Comparison of ENCODE assay signal across 14 cellular contexts in genomic region chr1:39980555-39981313, GRCh38. TPM values are rescaled to one million over a fixed set of nuclear protein-coding genes. Genes with fewer than 3 reads are reported as not detected.
DNase-seq lines count a peak whose midpoint lies in the region; ATAC-seq and TF ChIP-seq lines count a peak whose summit lies in the region.
"Had no signal": no experiment of that assay in that cellular context is flagged by ENCODE, and none has a peak within 500 bp of the region (broad histone marks: within the 10 kb centered on the region; RNA-seq: fewer than 3 reads in every experiment).

No MANE protein-coding gene starts in this region.

- no peaks in the 10 kb centered on the region for H3K9me3 Mint-ChIP-seq in neural progenitor cell

- no peak for TF ChIP-seq POLR2A in testis (IDR thresholded peaks at IDR 0.05)

- H4K20me1 ChIP-seq in GM23248 (ENCODE audit: insufficient read depth) (no peaks in the 10 kb centered on the region), neural progenitor cell (ENCODE audit: low read depth) (no peaks in the 10 kb centered on the region)

- H3F3A ChIP-seq in GM23248 (ENCODE audit: insufficient read depth) (peaks cover 3% of the 10 kb centered on the region; the same call in 1 of the 2 replicates), neural progenitor cell (ENCODE audit: low read depth) (peaks cover 10% of the 10 kb centered on the region)

- H3K4me2 ChIP-seq in GM23248 (ENCODE audit: unreplicated experiment) (no peak overlapping the region), neural progenitor cell (no peak overlapping the region)

- in situ Hi-C loops in GM23248 (cut with MboI): no loop called here

- TF ChIP-seq CTCF in neural progenitor cell (IDR thresholded peaks at IDR 0.05) (no peak), testis (IDR thresholded peaks at IDR 0.05) (no peak)

- no peaks in the 10 kb centered on the region for H3K27me3 Mint-ChIP-seq in neural progenitor cell (ENCODE audit: insufficient read depth, low read depth)

- no peaks in the 10 kb centered on the region for H3K36me3 ChIP-seq in GM23248 (ENCODE audit: low read depth)
- H3K36me3 ChIP-seq in duodenal mucosa (ENCODE audit: control insufficient read depth in 1 of 2, insufficient read depth in 2 of 2, low read length in 2 of 2): no peaks in the 10 kb centered on the region
- no peaks in the 10 kb centered on the region for H3K36me3 ChIP-seq in neural progenitor cell
- H3K36me3 ChIP-seq in testis (ENCODE audit: low read depth, missing control alignments): no peaks in the 10 kb centered on the region
- H3K36me3 ChIP-seq: uterus had no signal

- peak overlapping the region; percentile 63; the same call in 1 of the 2 replicates for H2AFZ ChIP-seq in GM23248
- H2AFZ ChIP-seq in neural progenitor cell (replicated peaks): no peak overlapping the region

- H3K9me3 ChIP-seq in GM23248 (ENCODE audit: low read depth): no peaks in the 10 kb centered on the region
- no peaks in the 10 kb centered on the region for H3K9me3 ChIP-seq in duodenal mucosa (ENCODE audit: control insufficient read depth in 1 of 2, low read length in 2 of 2)
- no peaks in the 10 kb centered on the region for H3K9me3 ChIP-seq in neural progenitor cell (ENCODE audit: low read depth)
- H3K9me3 ChIP-seq in testis: no peaks in the 10 kb centered on the region
- H3K9me3 ChIP-seq: uterus had no signal

- H3K27ac ChIP-seq in GM23248 (no peak overlapping the region), duodenal mucosa (ENCODE audit: low read depth, low read length) (peak overlapping the region; percentile 45), neural progenitor cell (peak overlapping the region; percentile 54), testis (no peak overlapping the region)
- H3K27ac ChIP-seq: uterus had no signal

- H3K4me1 ChIP-seq in GM23248 (ENCODE audit: insufficient read depth): peaks cover 18% of the 10 kb centered on the region
- H3K4me1 ChIP-seq in duodenal mucosa (ENCODE audit: control insufficient read depth in 1 of 2, insufficient read depth in 2 of 2, low read length in 2 of 2): peaks cover 10 to 17% of the 10 kb centered on the region in 2 donors
- H3K4me1 ChIP-seq in neural progenitor cell: peaks cover 16% of the 10 kb centered on the region
- H3K4me1 ChIP-seq in testis: no peaks in the 10 kb centered on the region
- H3K4me1 ChIP-seq: uterus had no signal

- peaks cover 15% of the 10 kb centered on the region for H3K4me1 Mint-ChIP-seq in neural progenitor cell

- no peak overlapping the region for H3K4me3 Mint-ChIP-seq in neural progenitor cell

- H3K9ac ChIP-seq in GM23248: no peak overlapping the region
- peak overlapping the region in 1 of 2 donors; percentile 18 for H3K9ac ChIP-seq in duodenal mucosa (ENCODE audit: low read depth in 1 of 2, low read length in 2 of 2)
- no peak overlapping the region for H3K9ac ChIP-seq in neural progenitor cell

- intact Hi-C loops in posterior cingulate gyrus (cut with DNase I): no loop called here
- intact Hi-C loops in testis (cut with DNase I; ENCODE audit: low total_unique reads): no loop called here

- H3K27ac Mint-ChIP-seq in neural progenitor cell: no peak overlapping the region

- H3K4me3 ChIP-seq in GM23248 (no peak overlapping the region), duodenal mucosa (ENCODE audit: low read depth in 1 of 2, low read length in 2 of 2) (peak overlapping the region in 1 of 2 donors; percentile 28), neural progenitor cell (no peak overlapping the region), testis (no peak overlapping the region)
- H3K4me3 ChIP-seq: uterus had no signal

- 94 to 95% methylated on average over 6 of the region's 6 CpGs for WGBS in GM23248 (ENCODE audit: low coverage in 1 of 2, low lambda C conversion rate in 2 of 2, missing lambda C conversion rate in 2 of 2), 2 experiments
- 85 to 88% methylated on average over 6 of the region's 6 CpGs for WGBS in testis, 2 donors

- DNase-seq in GM23248: no peak
- peak; percentile 22 for DNase-seq in NOMO-1 treated with DMSO at 0.1 percent for 48 hours (lab: John Stamatoyannopoulos, UW; ENCODE audit: unreplicated experiment)
- no peak for DNase-seq in neural progenitor cell (ENCODE audit: low spot score)
- no peak for DNase-seq in posterior cingulate gyrus
- no peak for DNase-seq in testis
- no peak for DNase-seq in middle frontal gyrus (ENCODE audit: extremely low spot score, low spot score)
- DNase-seq: AML-193, DMS53, NCI-H2171 treated with DMSO at 0.1 percent for 48 hours, SW 1271, uterus had no signal

- no peak for ATAC-seq in GM21515 (IDR thresholded peaks at IDR 0.05; ENCODE audit: unreplicated experiment)
- ATAC-seq: activated CD4-positive, CD25-positive, alpha-beta regulatory T cell treated with anti-CD3 and anti-CD28 coated beads, Interleukin-2, amount 50 U/mL, for 24 hours had no signal

- H3K9me2 ChIP-seq in GM23248 (ENCODE audit: insufficient read depth): no peaks in the 10 kb centered on the region

- H3K79me2 ChIP-seq in GM23248 (ENCODE audit: insufficient read depth) (no peaks in the 10 kb centered on the region), neural progenitor cell (ENCODE audit: low read depth) (no peaks in the 10 kb centered on the region)

- H3K36me3 Mint-ChIP-seq in neural progenitor cell: no peaks in the 10 kb centered on the region

- no peaks in the 10 kb centered on the region for H3K27me3 ChIP-seq in GM23248 (replicated peaks; ENCODE audit: insufficient read depth)
- no peaks in the 10 kb centered on the region for H3K27me3 ChIP-seq in duodenal mucosa (ENCODE audit: control insufficient read depth in 1 of 2, insufficient read depth in 2 of 2, low read length in 2 of 2)
- H3K27me3 ChIP-seq in neural progenitor cell: no peaks in the 10 kb centered on the region
- no peaks in the 10 kb centered on the region for H3K27me3 ChIP-seq in testis
- H3K27me3 ChIP-seq: uterus had no signal

RNA-seq across cellular contexts. Expression of gene MFSD2A, which starts 25.8 kb away (rescaled TPM):
- total RNA-seq in GM23248 (2014; rRNA removed; shearing (Covaris generic)): 4.6 and 9.4 TPM in 2 replicates
- polyA plus RNA-seq in GM23248 (2016; fragmentation: Nextera tagmentation; extraction: Ambion mirVana) (4.2 and 5.4 TPM in 2 replicates), testis (ENCODE audit: insufficient read depth, low read depth, low replicate concordance) (122 TPM)
- total RNA-seq in neural progenitor cell (ENCODE audit: low replicate concordance) (0.90 and 1.4 TPM in 2 replicates), testis (100 to 1,000 TPM; 185 to 201 TPM)

RNA-seq across cellular contexts. Expression of gene CAP1, which starts 59.8 kb away (rescaled TPM):
- 496 and 560 TPM in 2 replicates for total RNA-seq in GM23248 (2014; rRNA removed; shearing (Covaris generic))
- polyA plus RNA-seq in GM23248 (2016; fragmentation: Nextera tagmentation; extraction: Ambion mirVana) (576 and 593 TPM in 2 replicates), testis (ENCODE audit: insufficient read depth, low read depth, low replicate concordance) (231 TPM)
- total RNA-seq in neural progenitor cell (ENCODE audit: low replicate concordance) (150 and 154 TPM in 2 replicates), testis (100 to 1,000 TPM; 159 to 160 TPM)

Comparison
In these comparisons a context has a peak if more than half of its experiments do, and no peak if none do; other contexts are left out.
1. H3K27ac ChIP-seq: peak in duodenal mucosa (single experiment) and neural progenitor cell (single experiment); none in GM23248 (single experiment) and testis (0 of 2).
2. RNA of gene MFSD2A, which starts 25.8 kb away (total RNA-seq): 185 to 201 TPM in testis; 4.6 to 9.4 TPM in GM23248 and 0.90 to 1.4 TPM in neural progenitor cell; every median in the first group is over 10 times any median in the second.